In the genomic region with DNA sequence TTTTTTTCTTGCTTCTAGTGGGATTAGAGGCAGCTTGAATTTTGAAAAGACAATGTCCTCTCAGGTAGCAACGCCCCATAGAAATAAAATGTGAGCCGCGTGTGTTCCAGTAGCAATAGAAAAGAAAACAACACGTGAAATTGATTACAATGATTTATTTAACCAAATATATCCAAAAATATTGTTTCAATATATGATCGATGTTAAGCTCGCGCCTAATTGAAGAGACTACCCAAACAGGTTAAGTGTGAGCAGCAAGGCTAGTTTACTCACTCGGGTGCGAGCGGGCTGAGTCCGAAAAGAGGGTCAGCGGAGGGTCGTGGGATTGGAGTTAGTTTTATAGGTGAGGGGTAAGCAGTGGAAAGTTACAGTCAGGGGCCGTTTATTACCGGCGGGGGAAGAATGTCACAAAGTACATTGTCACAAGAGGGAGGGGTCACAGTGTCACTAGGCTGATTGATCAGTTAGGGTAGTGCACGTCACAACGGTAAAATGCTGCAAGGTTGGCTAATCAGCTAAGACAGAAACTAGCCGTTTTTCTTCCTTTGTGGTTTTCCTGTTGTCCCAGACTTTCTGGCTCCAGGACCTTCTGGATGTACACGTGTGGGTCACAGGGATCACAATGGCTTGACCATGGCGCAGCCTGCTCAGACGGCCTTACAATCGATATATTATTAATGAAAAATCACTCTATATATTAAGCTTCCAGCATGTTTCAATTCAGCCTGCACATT, we compare ENCODE assay signal across 8 cellular contexts. TPM values are rescaled to one million over a fixed set of nuclear protein-coding genes. Genes with fewer than 3 reads are reported as not detected.
A peak's percentile ranks its signal among the peaks of the same experiment; 100 is the strongest.
DNase-seq lines count a peak whose midpoint lies in the region; ATAC-seq, FAIRE-seq and TF ChIP-seq lines count a peak whose summit lies in the region.

No MANE protein-coding gene starts in this region.

- H3K9me3 Mint-ChIP-seq in natural killer cell treated with Interleukin-12 subunit alpha and Interleukin-12 subunit beta and Interleukin-15 and Interleukin-18, amount 100 ng/mL, for 72 hours: no peaks in the 10 kb centered on the region

- H3K4me1 Mint-ChIP-seq in natural killer cell treated with Interleukin-12 subunit alpha and Interleukin-12 subunit beta and Interleukin-15 and Interleukin-18, amount 100 ng/mL, for 72 hours (ENCODE audit: low read depth in 2 of 2): peaks cover 23 to 29% of the 10 kb centered on the region in 2 donors

- ATAC-seq in natural killer cell treated with Interleukin-12 subunit alpha and Interleukin-12 subunit beta and Interleukin-15 and Interleukin-18, amount 100 ng/mL, for 72 hours: no peak

- peaks cover 9% of the 10 kb centered on the region; the same call in 1 of the 2 replicates for H3K9me3 ChIP-seq in OCI-LY1 (ENCODE audit: low read length)

- no peaks in the 10 kb centered on the region for H3K36me3 Mint-ChIP-seq in natural killer cell treated with Interleukin-12 subunit alpha and Interleukin-12 subunit beta and Interleukin-15 and Interleukin-18, amount 100 ng/mL, for 72 hours

- CTCF ChIA-PET in GM10248 (lab: Yijun Ruan, JAX): interaction anchor here (0.9 to 1.6 kb wide), 5 partner anchors 24 to 131 kb away, joined by 3 to 4 read pairs (median 3); no protein-coding TSS in a partner anchor

- peak overlapping the region; percentile 83; the same call in 1 of the 2 replicates for H3K9ac ChIP-seq in OCI-LY1 (ENCODE audit: low read length)

- H3K27ac Mint-ChIP-seq in natural killer cell treated with Interleukin-12 subunit alpha and Interleukin-12 subunit beta and Interleukin-15 and Interleukin-18, amount 100 ng/mL, for 72 hours: peak overlapping the region; percentile 78 to 83

- H3K27ac ChIP-seq in OCI-LY1 (ENCODE audit: low read depth, low read length, poor library complexity, severe bottlenecking): no peak overlapping the region

- H2AFZ ChIP-seq in OCI-LY1 (ENCODE audit: low read length): peak overlapping the region; percentile 76

- H3K27me3 Mint-ChIP-seq in natural killer cell treated with Interleukin-12 subunit alpha and Interleukin-12 subunit beta and Interleukin-15 and Interleukin-18, amount 100 ng/mL, for 72 hours: peaks cover 0 to 8% of the 10 kb centered on the region in 2 donors

- H3K79me2 ChIP-seq in OCI-LY1 (ENCODE audit: insufficient read depth, low read length): peaks cover 24% of the 10 kb centered on the region

- no peak for FAIRE-seq in frontal cortex (lab: Jason Lieb, UNC)

- peak overlapping the region; percentile 90 for H3K4me3 Mint-ChIP-seq in natural killer cell treated with Interleukin-12 subunit alpha and Interleukin-12 subunit beta and Interleukin-15 and Interleukin-18, amount 100 ng/mL, for 72 hours

- H3F3A ChIP-seq in OCI-LY1 (ENCODE audit: insufficient read depth, low read length): no peaks in the 10 kb centered on the region

- H3K4me3 ChIP-seq in GM12865 (ENCODE audit: low read depth, low read length): peak overlapping the region; percentile 69
- H3K4me3 ChIP-seq in OCI-LY1 (ENCODE audit: low read depth, low read length, poor library complexity, severe bottlenecking): peak overlapping the region; percentile 88

- H3K36me3 ChIP-seq in OCI-LY1 (ENCODE audit: insufficient read depth, low read length): peaks cover 11% of the 10 kb centered on the region

- POLR2A ChIA-PET in GM10248 (lab: Yijun Ruan, JAX): no interaction called here

- H3K4me1 ChIP-seq in OCI-LY1 (ENCODE audit: insufficient read depth, low read length, severe bottlenecking): peaks cover 11% of the 10 kb centered on the region

- no peaks in the 10 kb centered on the region for H4K20me1 ChIP-seq in OCI-LY1 (ENCODE audit: insufficient read depth, low read length)

- TF ChIP-seq CTCF in GM12865 (IDR thresholded peaks at IDR 0.05; ENCODE audit: insufficient read depth, low read depth, low read length, missing control alignments) (no peak), OCI-LY1 (IDR thresholded peaks at IDR 0.05; ENCODE audit: low read length) (no peak), GM10248 (IDR thresholded peaks at IDR 0.05; ENCODE audit: control extremely low read depth, extremely low read depth, low read depth, missing control alignments) (no peak)

- DNase-seq in GM12865 (ENCODE audit: low read depth) (no peak), dermis microvascular lymphatic vessel endothelial cell (ENCODE audit: low read depth in 2 of 2) (peak; percentile 33 to 46), GM10248 (ENCODE audit: extremely low spot score) (no peak), SIG-M5 (lab: John Stamatoyannopoulos, UW) (no peak), frontal cortex (ENCODE audit: low spot score in 2 of 2) (no peak), epidermal melanocyte (ENCODE audit: insufficient read length, low spot score) (no peak)
- DNase-seq in natural killer cell treated with Interleukin-12 subunit alpha and Interleukin-12 subunit beta and Interleukin-15 and Interleukin-18, amount 100 ng/mL, for 72 hours (ENCODE audit: low spot score): no peak

- peak overlapping the region; percentile 76 for H3K4me2 ChIP-seq in OCI-LY1 (ENCODE audit: low read length)

- no peaks in the 10 kb centered on the region for H3K27me3 ChIP-seq in OCI-LY1 (ENCODE audit: insufficient read depth, low read length)

- no peaks in the 10 kb centered on the region for H3K9me2 ChIP-seq in OCI-LY1 (ENCODE audit: low read depth, low read length)

RNA-seq across cellular contexts. Expression of gene ZNF670, which starts 0.7 kb away (rescaled TPM):
- total RNA-seq in dermis microvascular lymphatic vessel endothelial cell (6.2 and 7.4 TPM in 2 replicates), frontal cortex (25.3 TPM)
- total RNA-seq in natural killer cell treated with Interleukin-12 subunit alpha and Interleukin-12 subunit beta and Interleukin-15 and Interleukin-18, amount 100 ng/mL, for 72 hours: 1 to 10 TPM; 3.0 to 3.2 TPM

RNA-seq across cellular contexts. Expression of gene ZNF669, which starts 24.8 kb away (rescaled TPM):
- 9.6 and 10.7 TPM in 2 replicates for total RNA-seq in dermis microvascular lymphatic vessel endothelial cell
- total RNA-seq in natural killer cell treated with Interleukin-12 subunit alpha and Interleukin-12 subunit beta and Interleukin-15 and Interleukin-18, amount 100 ng/mL, for 72 hours: 10 to 100 TPM; 10.5 to 11.0 TPM
- 44.8 TPM for total RNA-seq in frontal cortex

Comparison
In these comparisons a context has a peak if more than half of its experiments do, and no peak if none do; other contexts are left out.
1. DNase-seq: peak in dermis microvascular lymphatic vessel endothelial cell (2 of 2); none in GM12865 (single experiment), natural killer cell treated with Interleukin-12 subunit alpha and Interleukin-12 subunit beta and Interleukin-15 and Interleukin-18, amount 100 ng/mL, for 72 hours (single experiment), GM10248 (single experiment), SIG-M5 (single experiment), frontal cortex (0 of 2) and epidermal melanocyte (single experiment).